In genomic region chr1:39671793-39672550, GRCh38 we compare ENCODE assay signal across 1 cellular context.
A peak's percentile ranks its signal among the peaks of the same experiment; 100 is the strongest.
TF ChIP-seq lines count a peak whose summit lies in the region.

TSS of gene NT5C1A (minus strand) at chr1:39672107. CDS start at chr1:39672038, 69 bp downstream.

TF ChIP-seq in HEK293, 187 proteins besides CTCF, POLR2A, EP300 and RAD21 (continued from another document and continues in another):
- no peak for TF ChIP-seq ZNF433 (tag by site-specific recombination; IDR thresholded peaks at IDR 0.05; ENCODE audit: low read depth)
- no peak for TF ChIP-seq ZNF473 (tag by site-specific recombination; IDR thresholded peaks at IDR 0.05)
- TF ChIP-seq ZNF214 (tag by site-specific recombination; IDR thresholded peaks at IDR 0.05; ENCODE audit: borderline replicate concordance), result no peak
- TF ChIP-seq ZNF629 (tag by site-specific recombination; IDR thresholded peaks at IDR 0.05), result no peak
- peak; percentile 54 for TF ChIP-seq ZNF398 (tag by site-specific recombination; IDR thresholded peaks at IDR 0.05)
- TF ChIP-seq ZNF561 (tag by site-specific recombination; IDR thresholded peaks at IDR 0.05; ENCODE audit: borderline replicate concordance), result no peak
- no peak for TF ChIP-seq GFI1B (tag by site-specific recombination; IDR thresholded peaks at IDR 0.05)
- no peak for TF ChIP-seq ZNF513 (tag by site-specific recombination; IDR thresholded peaks at IDR 0.05)
- no peak for TF ChIP-seq BCL11A (tag by site-specific recombination; IDR thresholded peaks at IDR 0.05; ENCODE audit: low read depth)
- TF ChIP-seq ZBTB48 (tag by site-specific recombination; IDR thresholded peaks at IDR 0.05), result no peak
- no peak for TF ChIP-seq ZNF211 (tag by site-specific recombination; IDR thresholded peaks at IDR 0.05; ENCODE audit: low read depth)
- no peak for TF ChIP-seq RBAK (tag by site-specific recombination; IDR thresholded peaks at IDR 0.05)
- TF ChIP-seq ZNF549 (tag by site-specific recombination; IDR thresholded peaks at IDR 0.05), result no peak
- TF ChIP-seq ZNF426 (tag by site-specific recombination; IDR thresholded peaks at IDR 0.05), result no peak
- no peak for TF ChIP-seq ZNF416 (tag by site-specific recombination; IDR thresholded peaks at IDR 0.05)
- TF ChIP-seq ZFP69B (tag by site-specific recombination; IDR thresholded peaks at IDR 0.05), result no peak
- TF ChIP-seq ZNF560 (tag by site-specific recombination; IDR thresholded peaks at IDR 0.05; ENCODE audit: borderline replicate concordance), result no peak
- TF ChIP-seq ZNF366 (tag by site-specific recombination; conservative IDR thresholded peaks at IDR 0.05), result no peak
- TF ChIP-seq PATZ1 (tag by site-specific recombination; IDR thresholded peaks at IDR 0.05), result 0 out of 2 replicates have a peak, but pooled peaks have one; percentile 27
- no peak for TF ChIP-seq ZNF350 (tag by site-specific recombination; IDR thresholded peaks at IDR 0.05)
- no peak for TF ChIP-seq ZNF747 (tag by site-specific recombination; IDR thresholded peaks at IDR 0.05)
- 0 out of 2 replicates have a peak, but pooled peaks have one; percentile 20 for TF ChIP-seq SP3 (tag by site-specific recombination; IDR thresholded peaks at IDR 0.05)
- TF ChIP-seq ZNF600 (tag by site-specific recombination; IDR thresholded peaks at IDR 0.05), result 0 out of 2 replicates have a peak, but pooled peaks have one; percentile 29
- TF ChIP-seq ZNF157 (tag by site-specific recombination; IDR thresholded peaks at IDR 0.05), result no peak
- TF ChIP-seq ZBTB10 (tag by site-specific recombination; IDR thresholded peaks at IDR 0.05), result no peak
- no peak for TF ChIP-seq PRDM4 (tag by site-specific recombination; IDR thresholded peaks at IDR 0.05)
- no peak for TF ChIP-seq ZNF785 (tag by site-specific recombination; IDR thresholded peaks at IDR 0.05)
- no peak for TF ChIP-seq ZNF169 (tag by site-specific recombination; IDR thresholded peaks at IDR 0.05)
- TF ChIP-seq ZNF132 (tag by site-specific recombination; IDR thresholded peaks at IDR 0.05; ENCODE audit: borderline replicate concordance), result no peak
- TF ChIP-seq ZNF266 (tag by site-specific recombination; IDR thresholded peaks at IDR 0.05; ENCODE audit: low read depth), result no peak
- no peak for TF ChIP-seq ZNF571 (tag by site-specific recombination; IDR thresholded peaks at IDR 0.05)
- TF ChIP-seq ZNF585B (tag by site-specific recombination; IDR thresholded peaks at IDR 0.05), result no peak
- TF ChIP-seq ZNF529 (tag by site-specific recombination; IDR thresholded peaks at IDR 0.05; ENCODE audit: insufficient replicate concordance), result no peak
- no peak for TF ChIP-seq ZNF623 (tag by site-specific recombination; IDR thresholded peaks at IDR 0.05)
- no peak for TF ChIP-seq ZNF837 (tag by site-specific recombination; IDR thresholded peaks at IDR 0.05)
- no peak for TF ChIP-seq ZNF645 (tag by site-specific recombination; IDR thresholded peaks at IDR 0.05)
- TF ChIP-seq ZNF2 (tag by site-specific recombination; IDR thresholded peaks at IDR 0.05), result no peak
- no peak for TF ChIP-seq ZNF221 (tag by site-specific recombination; IDR thresholded peaks at IDR 0.05; ENCODE audit: borderline replicate concordance)
- TF ChIP-seq KLF9 (tag by site-specific recombination; IDR thresholded peaks at IDR 0.05; ENCODE audit: low read depth), result no peak
- no peak for TF ChIP-seq MZF1 (tag by site-specific recombination; IDR thresholded peaks at IDR 0.05; ENCODE audit: borderline replicate concordance)
- no peak for TF ChIP-seq TRIM28 (IDR thresholded peaks at IDR 0.05; ENCODE audit: borderline replicate concordance, low read length)
- TF ChIP-seq ZNF18 (tag by site-specific recombination; IDR thresholded peaks at IDR 0.05), result no peak
- no peak for TF ChIP-seq KLF16 (tag by site-specific recombination; IDR thresholded peaks at IDR 0.05)
- TF ChIP-seq ZBTB20 (tag by site-specific recombination; IDR thresholded peaks at IDR 0.05), result peak; percentile 71
- no peak for TF ChIP-seq ZNF174 (tag by site-specific recombination; IDR thresholded peaks at IDR 0.05)
- no peak for TF ChIP-seq FEZF1 (tag by site-specific recombination; IDR thresholded peaks at IDR 0.05)
- TF ChIP-seq EGR2 (tag by site-specific recombination; IDR thresholded peaks at IDR 0.05; ENCODE audit: low read depth), result peak; percentile 12; the same call in 1 of the 2 replicates
- no peak for TF ChIP-seq ZNF670 (tag by site-specific recombination; IDR thresholded peaks at IDR 0.05; ENCODE audit: low read depth)
- no peak for TF ChIP-seq KLF10 (tag by site-specific recombination; IDR thresholded peaks at IDR 0.05)
- TF ChIP-seq ZNF280D (tag by site-specific recombination; IDR thresholded peaks at IDR 0.05), result no peak
- no peak; the same call in 1 of the 2 replicates for TF ChIP-seq SP7 (tag by site-specific recombination; IDR thresholded peaks at IDR 0.05)
- peak; percentile 46 for TF ChIP-seq ZBTB8A (tag by site-specific recombination; IDR thresholded peaks at IDR 0.05)
